ENCODE assay signal across 17 cellular contexts in the genomic region with DNA sequence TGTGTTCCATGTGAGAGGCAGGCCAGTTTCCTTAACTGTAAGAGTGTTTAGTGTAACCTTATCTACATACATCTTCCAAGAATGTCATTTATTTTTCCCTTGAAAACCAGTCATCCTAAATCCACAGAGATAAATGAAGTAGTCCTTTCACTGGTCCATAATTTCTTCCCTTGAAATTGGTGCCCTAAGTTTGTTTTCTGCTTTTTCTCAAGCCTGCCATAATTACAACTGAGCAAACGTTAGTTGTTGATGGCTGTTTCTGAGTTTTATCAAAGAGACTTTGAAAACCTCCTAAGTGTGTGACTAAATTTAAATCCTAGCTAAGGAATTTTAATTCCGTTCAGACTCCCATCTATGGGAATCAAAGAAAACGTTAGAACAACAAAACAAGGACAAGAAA. TPM values are rescaled to one million over a fixed set of nuclear protein-coding genes. Genes with fewer than 3 reads are reported as not detected.
"Had no signal": no experiment of that assay in that cellular context is flagged by ENCODE, and none has a peak within 500 bp of the region (broad histone marks: within the 10 kb centered on the region; RNA-seq: fewer than 3 reads in every experiment).

No MANE protein-coding gene starts in this region.

- DNase-seq: activated CD4-positive, alpha-beta T cell treated with anti-CD3 and anti-CD28 coated beads for 4 hours; activated CD8-positive, alpha-beta T cell treated with anti-CD3 and anti-CD28 coated beads, Interleukin-2, amount 10 ng/mL, durations not matched to agents 7 days and 5 days; activated naive CD4-positive, alpha-beta T cell treated with anti-CD3 and anti-CD28 coated beads for 36 hours; caudate nucleus; effector CD8-positive, alpha-beta T cell; hypothalamus; mucosa of descending colon; sigmoid colon; stimulated activated CD4-positive, alpha-beta T cell treated with anti-CD3 and anti-CD28 coated beads, Interleukin-4, amount 100 ng/mL, for 1 hour; stimulated activated naive CD8-positive, alpha-beta T cell treated with anti-CD3 and anti-CD28 coated beads, Interleukin-15, amount 100 ng/mL, for 72 hours; testis had no signal

- ATAC-seq: activated CD8-positive, alpha-beta T cell treated with anti-CD3 and anti-CD28 coated beads, Interleukin-2, amount 10 ng/mL, durations not matched to agents 7 days and 5 days; gastroesophageal sphincter; natural killer cell treated with Interleukin-12 subunit alpha and Interleukin-12 subunit beta and Interleukin-15 and Interleukin-18, amount 100 ng/mL, for 72 hours; stimulated activated naive CD8-positive, alpha-beta T cell treated with anti-CD3 and anti-CD28 coated beads, Interleukin-15, amount 100 ng/mL, for 72 hours had no signal

- H3K36me3 ChIP-seq: gastroesophageal sphincter, sigmoid colon had no signal

- H3K4me1 ChIP-seq: testis had no signal

- H3K27me3 ChIP-seq: gastroesophageal sphincter, sigmoid colon, testis had no signal

- H3K27ac ChIP-seq: coronary artery, gastroesophageal sphincter, testis had no signal

- H3K9me3 ChIP-seq: gastroesophageal sphincter, mucosa of descending colon, sigmoid colon, testis had no signal

- H3K4me3 ChIP-seq: coronary artery, gastroesophageal sphincter, lung, mucosa of descending colon, sigmoid colon, testis had no signal

RNA-seq across cellular contexts. Expression of gene TDO2, which starts 3.6 kb away (rescaled TPM):
- total RNA-seq: activated CD8-positive, alpha-beta T cell treated with anti-CD3 and anti-CD28 coated beads, Interleukin-2, amount 10 ng/mL, durations not matched to agents 7 days and 5 days; activated naive CD4-positive, alpha-beta T cell treated with anti-CD3 and anti-CD28 coated beads for 36 hours; natural killer cell treated with Interleukin-12 subunit alpha and Interleukin-12 subunit beta and Interleukin-15 and Interleukin-18, amount 100 ng/mL, for 72 hours; osteocyte had no signal

RNA-seq across cellular contexts. Expression of gene ASIC5, which starts 33.8 kb away (rescaled TPM):
- total RNA-seq: activated CD8-positive, alpha-beta T cell treated with anti-CD3 and anti-CD28 coated beads, Interleukin-2, amount 10 ng/mL, durations not matched to agents 7 days and 5 days; activated naive CD4-positive, alpha-beta T cell treated with anti-CD3 and anti-CD28 coated beads for 36 hours; gastroesophageal sphincter; lung; mucosa of descending colon; natural killer cell treated with Interleukin-12 subunit alpha and Interleukin-12 subunit beta and Interleukin-15 and Interleukin-18, amount 100 ng/mL, for 72 hours; osteocyte; sigmoid colon; testis; urinary bladder had no signal
- polyA plus RNA-seq: lung, sigmoid colon, urinary bladder had no signal
